Comparison of ENCODE assay signal across 7 cellular contexts in genomic region chr1:215567491-215568286, GRCh38. TPM values are rescaled to one million over a fixed set of nuclear protein-coding genes. Genes with fewer than 3 reads are reported as not detected.
A peak's percentile ranks its signal among the peaks of the same experiment; 100 is the strongest.
DNase-seq lines count a peak whose midpoint lies in the region; ATAC-seq and TF ChIP-seq lines count a peak whose summit lies in the region.

No MANE protein-coding gene starts in this region.

- TF ChIP-seq CTCF in GM10266 (IDR thresholded peaks at IDR 0.05; ENCODE audit: control insufficient read depth, insufficient read depth, low read depth, missing control alignments) (peak; percentile 5), HCT116 (IDR thresholded peaks at IDR 0.05 in 2 of 3, conservative IDR thresholded peaks at IDR 0.05 in 1 of 3; ENCODE audit: borderline replicate concordance in 1 of 3, insufficient read depth in 1 of 3, low read depth in 2 of 3, low read length in 2 of 3) (no peak), body of pancreas (IDR thresholded peaks at IDR 0.05) (peak in 1 of 7 experiments; percentile 8), gastrocnemius medialis (IDR thresholded peaks at IDR 0.05 in 4 of 5, conservative IDR thresholded peaks at IDR 0.05 in 1 of 5) (no peak)

- H3K4me2 ChIP-seq in HCT116 (ENCODE audit: low read length) = peak overlapping the region; percentile 88

- peaks cover 10 to 24% of the 10 kb centered on the region in 2 experiments; a peak in 3 of 4 replicates for H3K4me1 ChIP-seq in HCT116 (ENCODE audit: control insufficient read depth in 1 of 2, insufficient read depth in 2 of 2, low read length in 2 of 2)
- H3K4me1 ChIP-seq in body of pancreas = peaks cover 36% of the 10 kb centered on the region
- H3K4me1 ChIP-seq in iPS-18a (ENCODE audit: control insufficient read depth, low read depth, low read length) = peaks cover 8% of the 10 kb centered on the region
- peaks cover 33 to 39% of the 10 kb centered on the region in 2 donors for H3K4me1 ChIP-seq in gastrocnemius medialis

- DNase-seq in GM10266 (ENCODE audit: extremely low spot score) = peak; percentile 71
- no peak for DNase-seq in HCT116 (ENCODE audit: low read depth, low spot score)
- DNase-seq in LoVo (ENCODE audit: low spot score) = peak; percentile 68
- no peak for DNase-seq in SK-N-MC (ENCODE audit: low read depth, low spot score)
- peak; percentile 60 to 73 (median 66) for DNase-seq in body of pancreas
- DNase-seq in gastrocnemius medialis = peak; percentile 14 to 18

- RAD21 ChIA-PET in HCT116 (lab: Charles Lee; ENCODE audit: low non-redundant PET in 1 of 2, low total read pairs in 2 of 2, uncharacterized antibody in 2 of 2, unreplicated experiment in 2 of 2) = no interaction called here

- peak overlapping the region; percentile 65 to 87 for H3K4me3 ChIP-seq in HCT116 (replicated peaks in 1 of 2; ENCODE audit: low read depth in 1 of 2, low read length in 2 of 2)
- peak overlapping the region; percentile 83 for H3K4me3 ChIP-seq in SK-N-MC
- H3K4me3 ChIP-seq in body of pancreas = peak overlapping the region; percentile 45 to 83
- peak overlapping the region; percentile 81 for H3K4me3 ChIP-seq in iPS-18a (ENCODE audit: low read length)
- H3K4me3 ChIP-seq in gastrocnemius medialis = peak overlapping the region; percentile 74 to 95 (median 81)

- intact Hi-C loops in HCT116 (cut with micrococcal nuclease) (no loop called here), body of pancreas (cut with DNase I) (no loop called here), gastrocnemius medialis (cut with DNase I; ENCODE audit: low total_unique reads) (no loop called here)

- H3K27ac ChIP-seq in HCT116 (ENCODE audit: low read depth, low read length) = peak overlapping the region; percentile 95
- peak overlapping the region; percentile 45 for H3K27ac ChIP-seq in SK-N-MC
- H3K27ac ChIP-seq in body of pancreas = peak overlapping the region; percentile 81 to 98 (median 95)
- H3K27ac ChIP-seq in iPS-18a (ENCODE audit: low read length) = peak overlapping the region; percentile 29
- H3K27ac ChIP-seq in gastrocnemius medialis = peak overlapping the region; percentile 71 to 81 (median 77)

- peaks cover 53% of the 10 kb centered on the region for H3K79me2 ChIP-seq in HCT116 (ENCODE audit: insufficient read depth, low read length)

- TF ChIP-seq POLR2A in HCT116 (IDR thresholded peaks at IDR 0.05; ENCODE audit: borderline replicate concordance, extremely low read depth, insufficient read depth, insufficient read length) = peak; percentile 15
- peak in 2 of 3 donors; percentile 62 to 74 for TF ChIP-seq POLR2A in body of pancreas (IDR thresholded peaks at IDR 0.05)
- peak in 1 of 2 donors; percentile 6 for TF ChIP-seq POLR2A in gastrocnemius medialis (IDR thresholded peaks at IDR 0.05)

- no peaks in the 10 kb centered on the region for H3K9me3 ChIP-seq in HCT116 (ENCODE audit: control insufficient read depth in 1 of 2, insufficient read depth in 1 of 2, low read depth in 1 of 2, low read length in 2 of 2)
- H3K9me3 ChIP-seq in SK-N-MC (ENCODE audit: low read depth, low read length) = no peaks in the 10 kb centered on the region
- H3K9me3 ChIP-seq in body of pancreas = no peaks in the 10 kb centered on the region
- H3K9me3 ChIP-seq in iPS-18a (ENCODE audit: control insufficient read depth, low read depth, low read length) = no peaks in the 10 kb centered on the region
- H3K9me3 ChIP-seq in gastrocnemius medialis = no peaks in the 10 kb centered on the region

- no peak overlapping the region for H2AFZ ChIP-seq in HCT116 (ENCODE audit: low read depth, low read length, poor library complexity, severe bottlenecking)

- no peak for TF ChIP-seq RAD21 in HCT116 (IDR thresholded peaks at IDR 0.05; ENCODE audit: low read depth)

- H3K36me3 ChIP-seq in HCT116 (ENCODE audit: control insufficient read depth in 1 of 2, insufficient read depth in 2 of 2, low read length in 2 of 2) = no peaks in the 10 kb centered on the region
- no peaks in the 10 kb centered on the region for H3K36me3 ChIP-seq in SK-N-MC (ENCODE audit: insufficient read depth, low read length)
- H3K36me3 ChIP-seq in body of pancreas (replicated peaks in 1 of 2; ENCODE audit: insufficient read depth in 1 of 2, low read depth in 2 of 2) = peaks cover 0 to 8% of the 10 kb centered on the region in 2 donors
- H3K36me3 ChIP-seq in iPS-18a (ENCODE audit: control insufficient read depth, low read depth, low read length) = no peaks in the 10 kb centered on the region
- H3K36me3 ChIP-seq in gastrocnemius medialis = no peaks in the 10 kb centered on the region

- CTCF ChIA-PET in HCT116 (lab: Charles Lee) = interaction anchor here (1.0 kb wide), 1 partner anchor 18 kb away, joined by 4 read pairs; no protein-coding TSS in a partner anchor

- no TSS peak for BruUV-seq in HCT116 (replicated peaks; lab: Mats Ljungman, UMichigan)

- H3K9ac ChIP-seq in HCT116 (ENCODE audit: low read length) = peak overlapping the region; percentile 90
- peak overlapping the region; percentile 92 for H3K9ac ChIP-seq in SK-N-MC (ENCODE audit: insufficient read length)
- peak overlapping the region; percentile 93 for H3K9ac ChIP-seq in iPS-18a (ENCODE audit: low read length)

- POLR2A ChIA-PET in HCT116 (lab: Charles Lee) = no interaction called here

- no peaks in the 10 kb centered on the region for H3K27me3 ChIP-seq in HCT116 (ENCODE audit: insufficient read depth, low read length)
- H3K27me3 ChIP-seq in body of pancreas = no peaks in the 10 kb centered on the region
- H3K27me3 ChIP-seq in iPS-18a (ENCODE audit: control insufficient read depth, insufficient read depth, low read length) = no peaks in the 10 kb centered on the region
- no peaks in the 10 kb centered on the region for H3K27me3 ChIP-seq in gastrocnemius medialis

- no peaks in the 10 kb centered on the region for H3K9me2 ChIP-seq in HCT116 (ENCODE audit: insufficient read depth)

- no peaks in the 10 kb centered on the region; the same call in 1 of the 2 replicates for H4K20me1 ChIP-seq in HCT116 (ENCODE audit: insufficient read depth)

- in situ Hi-C loops in gastrocnemius medialis (cut with MboI; ENCODE audit: low sequenced_read_pairs in 4 of 4) = no loop called here

- WGBS in body of pancreas, 2 donors = 1% methylated on average over 32 to 63 of the region's 63 CpGs

- ATAC-seq in HCT116 (peak; percentile 66), body of pancreas (peak; percentile 70), gastrocnemius medialis (peak; percentile 67 to 79)

TF ChIP-seq in HCT116, 20 proteins besides CTCF, POLR2A, EP300 and RAD21:
- TF ChIP-seq ZFX (IDR thresholded peaks at IDR 0.05) (peak; percentile 96), TCF7L2 (IDR thresholded peaks at IDR 0.05; ENCODE audit: borderline replicate concordance, extremely low read depth, insufficient read depth, insufficient read length) (peak; percentile 68), SIN3A (IDR thresholded peaks at IDR 0.05; ENCODE audit: low read depth) (peak; percentile 39), CEBPB (IDR thresholded peaks at IDR 0.05; ENCODE audit: low read depth) (no peak), JUND (IDR thresholded peaks at IDR 0.05) (no peak), EZH2 (IDR thresholded peaks at IDR 0.05) (no peak), FOSL1 (IDR thresholded peaks at IDR 0.05; ENCODE audit: low read depth) (no peak), MAX (IDR thresholded peaks at IDR 0.05) (peak; percentile 71), POLR2AphosphoS5 (IDR thresholded peaks at IDR 0.05; ENCODE audit: low read depth, low read length) (no peak; the same call in 1 of the 2 replicates), CBX3 (IDR thresholded peaks at IDR 0.05; ENCODE audit: low read depth) (no peak), EGR1 (IDR thresholded peaks at IDR 0.05; ENCODE audit: low read depth) (no peak)

RNA-seq across cellular contexts. Expression of gene KCTD3, which starts 0.6 kb away (rescaled TPM):
- total RNA-seq in HCT116 (2021; ENCODE audit: unreplicated experiment) (46.7 TPM), body of pancreas (10 to 100 TPM; 31.6 to 38.7 TPM), gastrocnemius medialis (10 to 100 TPM; 16.6 to 26.7 (median 20.7) TPM)
- 25.1 and 30.2 TPM in 2 replicates for polyA plus RNA-seq in HCT116 (2012)

Comparison
In these comparisons a context has a peak if more than half of its experiments do, and no peak if none do; other contexts are left out.
1. DNase-seq: peak in GM10266 (single experiment), LoVo (single experiment), body of pancreas (4 of 4) and gastrocnemius medialis (2 of 2); none in HCT116 (single experiment) and SK-N-MC (single experiment).
2. H3K27ac ChIP-seq: peak in every context shown above with its lines; median percentile 95 in HCT116; 95 in body of pancreas; 77 in gastrocnemius medialis; 45 in SK-N-MC; 29 in iPS-18a.
3. Peak in every context shown above with its lines, with median percentiles within 50 percentile points of each other: ATAC-seq, H3K4me3 ChIP-seq and H3K9ac ChIP-seq.